10 cellular contexts compared by ENCODE assay signal in the genomic region with DNA sequence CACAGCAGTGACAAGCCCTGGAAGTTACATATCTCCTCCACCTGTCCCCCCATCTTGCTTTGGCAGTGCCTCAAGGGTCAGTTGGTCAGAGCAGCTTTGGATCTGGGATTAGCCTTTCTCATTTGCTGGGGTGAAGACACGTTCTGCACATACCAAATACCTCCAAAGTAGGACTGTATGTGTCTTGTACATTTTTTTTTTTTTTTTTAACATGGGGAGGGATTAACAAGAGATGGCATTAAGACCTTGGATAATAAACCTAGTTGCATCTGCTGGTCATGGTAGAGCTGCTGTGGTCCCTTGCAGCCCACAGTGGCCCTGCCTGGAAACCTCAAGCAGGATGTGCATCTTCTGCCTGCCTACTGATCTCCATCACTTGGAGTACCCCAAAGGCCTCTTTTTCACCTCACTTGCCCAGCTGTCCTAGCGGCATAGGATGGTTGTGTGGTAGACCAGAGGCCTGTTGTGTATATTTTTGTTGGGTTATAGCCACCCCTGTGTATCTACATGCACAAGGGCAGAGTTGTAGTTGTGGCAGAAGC. TPM values are rescaled to one million over a fixed set of nuclear protein-coding genes. Genes with fewer than 3 reads are reported as not detected.
DNase-seq lines count a peak whose midpoint lies in the region; ATAC-seq and TF ChIP-seq lines count a peak whose summit lies in the region.
"Had no signal": no experiment of that assay in that cellular context is flagged by ENCODE, and none has a peak within 500 bp of the region (broad histone marks: within the 10 kb centered on the region; RNA-seq: fewer than 3 reads in every experiment).

No MANE protein-coding gene starts in this region.

- H3K36me3 ChIP-seq in breast epithelium, result no peaks in the 10 kb centered on the region
- H3K36me3 ChIP-seq in hepatocyte (replicated peaks; ENCODE audit: insufficient read depth, low read depth), result no peaks in the 10 kb centered on the region
- H3K36me3 ChIP-seq in thoracic aorta, result peaks cover 40% of the 10 kb centered on the region

- BruUV-seq in MCF 10A (replicated peaks; lab: Mats Ljungman, UMichigan), result no TSS peak

- H3K4me1 Mint-ChIP-seq in MCF 10A (ENCODE audit: insufficient read depth, unreplicated experiment), result peaks cover 20% of the 10 kb centered on the region
- H3K4me1 Mint-ChIP-seq in activated CD8-positive, alpha-beta T cell treated with anti-CD3 and anti-CD28 coated beads, Interleukin-2, amount 10 ng/mL, durations not matched to agents 7 days and 5 days (ENCODE audit: low read depth), result peaks cover 64% of the 10 kb centered on the region

- H3K27ac ChIP-seq in breast epithelium (no peak overlapping the region), hepatocyte (no peak overlapping the region), thoracic aorta (no peak overlapping the region)

- peak overlapping the region; percentile 97 for H3K27ac Mint-ChIP-seq in MCF 10A (ENCODE audit: low read depth, unreplicated experiment)
- H3K27ac Mint-ChIP-seq in activated CD8-positive, alpha-beta T cell treated with anti-CD3 and anti-CD28 coated beads, Interleukin-2, amount 10 ng/mL, durations not matched to agents 7 days and 5 days, result peak overlapping the region; percentile 94

- intact Hi-C loops in MCF 10A (cut with micrococcal nuclease), result no loop called here
- intact Hi-C loops in breast epithelium (cut with DNase I; ENCODE audit: low total_unique reads), result no loop called here

- no peak for TF ChIP-seq POLR2A in breast epithelium (IDR thresholded peaks at IDR 0.05)

- POLR2A ChIA-PET in MCF 10A (lab: Yijun Ruan, JAX), result interaction anchor here (6.6 to 7.7 kb wide), 2 partner anchors 11 to 23 kb away, joined by 125 to 134 read pairs; partner anchors contain the start of genes ARHGEF1 and CD79A
- POLR2A ChIA-PET in activated CD8-positive, alpha-beta T cell treated with anti-CD3 and anti-CD28 coated beads, Interleukin-2, amount 10 ng/mL, durations not matched to agents 7 days and 5 days (lab: Charles Lee), result interaction anchor here (1.1 to 11.9 kb wide), 4 partner anchors 9 to 83 kb away, joined by 4 to 192 read pairs (median 16); partner anchors contain the start of genes ARHGEF1 and CD79A

- ATAC-seq in activated CD8-positive, alpha-beta T cell treated with anti-CD3 and anti-CD28 coated beads, Interleukin-2, amount 10 ng/mL, durations not matched to agents 7 days and 5 days, result no peak
- no peak for ATAC-seq in thoracic aorta (ENCODE audit: insufficient number of reproducible peaks, low FRiP score, low read depth)

- TF ChIP-seq CTCF in MCF 10A (IDR thresholded peaks at IDR 0.05; ENCODE audit: unreplicated experiment) (no peak), breast epithelium (IDR thresholded peaks at IDR 0.05) (no peak), hepatocyte (IDR thresholded peaks at IDR 0.05; ENCODE audit: poor library complexity) (no peak), thoracic aorta (IDR thresholded peaks at IDR 0.05) (no peak)

- WGBS in hepatocyte (ENCODE audit: low lambda C conversion rate, missing lambda C conversion rate), result 89% methylated on average over 2 of the region's 2 CpGs

- H3K9me3 ChIP-seq in breast epithelium (no peaks in the 10 kb centered on the region), hepatocyte (ENCODE audit: low read depth) (no peaks in the 10 kb centered on the region), thoracic aorta (no peaks in the 10 kb centered on the region)

- H3K4me1 ChIP-seq in breast epithelium (peaks cover 12 to 30% of the 10 kb centered on the region in 2 donors), hepatocyte (ENCODE audit: insufficient read depth) (peaks cover 14% of the 10 kb centered on the region), thoracic aorta (ENCODE audit: control insufficient read depth in 1 of 2, low read depth in 2 of 2) (peaks cover 22 to 30% of the 10 kb centered on the region in 2 donors)

- H3K4me3 ChIP-seq in breast epithelium (peak overlapping the region in 1 of 3 donors; percentile 98), hepatocyte (no peak overlapping the region), thoracic aorta (peak overlapping the region; percentile 23)

- H3K36me3 Mint-ChIP-seq in MCF 10A (ENCODE audit: insufficient read depth, unreplicated experiment), result peaks cover 75% of the 10 kb centered on the region
- peaks cover 55% of the 10 kb centered on the region for H3K36me3 Mint-ChIP-seq in activated CD8-positive, alpha-beta T cell treated with anti-CD3 and anti-CD28 coated beads, Interleukin-2, amount 10 ng/mL, durations not matched to agents 7 days and 5 days (ENCODE audit: low read depth)

- DNase-seq in MCF 10A (ENCODE audit: unreplicated experiment), result no peak
- no peak for DNase-seq in breast epithelium (ENCODE audit: low spot score in 2 of 2)
- peak; percentile 56 for DNase-seq in activated CD8-positive, alpha-beta T cell treated with anti-CD3 and anti-CD28 coated beads, Interleukin-2, amount 10 ng/mL, durations not matched to agents 7 days and 5 days
- no peak for DNase-seq in hepatocyte (ENCODE audit: low spot score)
- no peak for DNase-seq in thoracic aorta (ENCODE audit: low spot score)
- no peak for DNase-seq in T-helper 9 cell
- no peak for DNase-seq in GM19238 (ENCODE audit: insufficient read length, low spot score)
- no peak for DNase-seq in DMS53 (lab: John Stamatoyannopoulos, UW)
- DNase-seq: NCI-H345 had no signal

- peaks cover 61% of the 10 kb centered on the region for H4K20me1 ChIP-seq in hepatocyte (ENCODE audit: insufficient read depth, poor library complexity, severe bottlenecking)

- H3K27me3 ChIP-seq in breast epithelium, result no peaks in the 10 kb centered on the region
- H3K27me3 ChIP-seq in hepatocyte, result no peaks in the 10 kb centered on the region
- no peaks in the 10 kb centered on the region for H3K27me3 ChIP-seq in thoracic aorta (replicated peaks; ENCODE audit: insufficient read depth)

- H3K4me3 Mint-ChIP-seq in MCF 10A (ENCODE audit: unreplicated experiment), result peak overlapping the region; percentile 82
- peak overlapping the region; percentile 88 for H3K4me3 Mint-ChIP-seq in activated CD8-positive, alpha-beta T cell treated with anti-CD3 and anti-CD28 coated beads, Interleukin-2, amount 10 ng/mL, durations not matched to agents 7 days and 5 days

- H3K27me3 Mint-ChIP-seq in MCF 10A (ENCODE audit: insufficient read depth, unreplicated experiment), result no peaks in the 10 kb centered on the region
- no peaks in the 10 kb centered on the region for H3K27me3 Mint-ChIP-seq in activated CD8-positive, alpha-beta T cell treated with anti-CD3 and anti-CD28 coated beads, Interleukin-2, amount 10 ng/mL, durations not matched to agents 7 days and 5 days (ENCODE audit: low read depth)

- H3K9me2 ChIP-seq in hepatocyte (replicated peaks; ENCODE audit: insufficient read depth), result no peaks in the 10 kb centered on the region

- CTCF ChIA-PET in MCF 10A (lab: Yijun Ruan, JAX), result interaction anchor here (0.6 to 6.2 kb wide), 5 partner anchors 10 to 597 kb away, joined by 3 to 32 read pairs (median 4); no protein-coding TSS in a partner anchor
- CTCF ChIA-PET in activated CD8-positive, alpha-beta T cell treated with anti-CD3 and anti-CD28 coated beads, Interleukin-2, amount 10 ng/mL, durations not matched to agents 7 days and 5 days (lab: Charles Lee), result interaction anchor here (0.7 to 3.5 kb wide), 6 partner anchors 11 to 83 kb away, joined by 4 to 34 read pairs (median 6); no protein-coding TSS in a partner anchor

- peaks cover 68% of the 10 kb centered on the region for H3K79me2 ChIP-seq in hepatocyte

- H3K4me2 ChIP-seq in hepatocyte, result peak overlapping the region; percentile 97

- no peak overlapping the region for H2AFZ ChIP-seq in hepatocyte

- no peaks in the 10 kb centered on the region for H3K9me3 Mint-ChIP-seq in MCF 10A (ENCODE audit: unreplicated experiment)
- no peaks in the 10 kb centered on the region for H3K9me3 Mint-ChIP-seq in activated CD8-positive, alpha-beta T cell treated with anti-CD3 and anti-CD28 coated beads, Interleukin-2, amount 10 ng/mL, durations not matched to agents 7 days and 5 days (ENCODE audit: insufficient read depth)

RNA-seq across cellular contexts. Expression of gene RPS19, which starts 2.5 kb away (rescaled TPM):
- total RNA-seq in MCF 10A (2022) (3,060 and 3,357 TPM in 2 replicates), breast epithelium (1,000 to 10,000 TPM in 2 of 3 donors, 100 to 1,000 TPM in 1; 756 to 2,084 (median 1,264) TPM), hepatocyte (740 and 840 TPM in 2 replicates), thoracic aorta (100 to 1,000 TPM; 347 to 429 TPM)
- 1,000 to 10,000 TPM; 3,024 to 3,056 TPM for total RNA-seq in activated CD8-positive, alpha-beta T cell treated with anti-CD3 and anti-CD28 coated beads, Interleukin-2, amount 10 ng/mL, durations not matched to agents 7 days and 5 days
- 1,425 and 1,529 TPM in 2 replicates for polyA plus RNA-seq in hepatocyte

RNA-seq across cellular contexts. Expression of gene CD79A, which starts 14.6 kb away (rescaled TPM):
- total RNA-seq in MCF 10A (2022), result not detected in 2 replicates
- total RNA-seq in breast epithelium, result 1 to 10 TPM in 2 of 3 donors, under 1 TPM in 1; 0.80 to 2.9 (median 1.8) TPM
- total RNA-seq in activated CD8-positive, alpha-beta T cell treated with anti-CD3 and anti-CD28 coated beads, Interleukin-2, amount 10 ng/mL, durations not matched to agents 7 days and 5 days, result 10 to 100 TPM; 17.4 to 21.5 TPM
- 0.37 TPM in 1 of 2 replicates, not detected in the other for total RNA-seq in hepatocyte
- 0.27 TPM in 1 of 2 replicates, not detected in the other for polyA plus RNA-seq in hepatocyte
- total RNA-seq in thoracic aorta, result not detected

RNA-seq across cellular contexts. Expression of gene DMRTC2, which starts 17.7 kb away (rescaled TPM):
- total RNA-seq in MCF 10A (2022), result not detected in 2 replicates
- total RNA-seq in breast epithelium, result not detected
- total RNA-seq in activated CD8-positive, alpha-beta T cell treated with anti-CD3 and anti-CD28 coated beads, Interleukin-2, amount 10 ng/mL, durations not matched to agents 7 days and 5 days, result not detected
- not detected in 2 replicates for total RNA-seq in hepatocyte
- not detected in 2 replicates for polyA plus RNA-seq in hepatocyte
- total RNA-seq in thoracic aorta, result not detected
- total RNA-seq: myocyte had no signal

RNA-seq across cellular contexts. Expression of gene LYPD4, which starts 18.0 kb away (rescaled TPM):
- not detected in 2 replicates for total RNA-seq in MCF 10A (2022)
- not detected for total RNA-seq in breast epithelium
- total RNA-seq in activated CD8-positive, alpha-beta T cell treated with anti-CD3 and anti-CD28 coated beads, Interleukin-2, amount 10 ng/mL, durations not matched to agents 7 days and 5 days, result not detected
- not detected in 2 replicates for total RNA-seq in hepatocyte
- polyA plus RNA-seq in hepatocyte, result not detected in 2 replicates
- total RNA-seq in thoracic aorta, result not detected
- total RNA-seq: myocyte had no signal

RNA-seq across cellular contexts. Expression of gene ARHGEF1, which starts 20.5 kb away (rescaled TPM):
- 106 and 108 TPM in 2 replicates for total RNA-seq in MCF 10A (2022)
- 10 to 100 TPM; 55.0 to 61.9 (median 55.7) TPM for total RNA-seq in breast epithelium
- 100 to 1,000 TPM; 515 to 537 TPM for total RNA-seq in activated CD8-positive, alpha-beta T cell treated with anti-CD3 and anti-CD28 coated beads, Interleukin-2, amount 10 ng/mL, durations not matched to agents 7 days and 5 days
- total RNA-seq in hepatocyte, result 22.1 and 29.7 TPM in 2 replicates
- polyA plus RNA-seq in hepatocyte, result 67.8 and 71.7 TPM in 2 replicates
- 100 to 1,000 TPM in 1 of 2 donors, 10 to 100 TPM in 1; 75.3 to 104 TPM for total RNA-seq in thoracic aorta

Comparison
In these comparisons a context has a peak if more than half of its experiments do, and no peak if none do; other contexts are left out.
1. RNA of gene CD79A, which starts 14.6 kb away (total RNA-seq): 17.4 to 21.5 TPM in activated CD8-positive, alpha-beta T cell treated with anti-CD3 and anti-CD28 coated beads, Interleukin-2, amount 10 ng/mL, durations not matched to agents 7 days and 5 days; 0.80 to 2.9 TPM in breast epithelium, 0.37 TPM in hepatocyte, not detected in thoracic aorta and not detected in MCF 10A; every median in the first group is over 4 times any median in the second.